21 cellular contexts compared by ENCODE assay signal in genomic region chr7:77419102-77419501, GRCh38. TPM values are rescaled to one million over a fixed set of nuclear protein-coding genes. Genes with fewer than 3 reads are reported as not detected.
DNase-seq lines count a peak whose midpoint lies in the region; ATAC-seq and TF ChIP-seq lines count a peak whose summit lies in the region.
"Had no signal": no experiment of that assay in that cellular context is flagged by ENCODE, and none has a peak within 500 bp of the region (broad histone marks: within the 10 kb centered on the region; RNA-seq: fewer than 3 reads in every experiment).

No MANE protein-coding gene starts in this region.

- H3K9me2 ChIP-seq in GM23338 (ENCODE audit: insufficient read depth) = no peaks in the 10 kb centered on the region

- ATAC-seq in activated CD8-positive, alpha-beta memory T cell treated with anti-CD3 and anti-CD28 coated beads, Interleukin-2, amount 10 ng/mL, durations not matched to agents 7 days and 5 days = peak; percentile 35
- ATAC-seq in GM23338 (no peak), left ventricle myocardium superior (no peak)
- no peak for ATAC-seq in stimulated activated memory B cell treated with anti-CD40 and anti-IgM and Interleukin-4, amounts not matched to agents 10 μg/mL and 1 μg/mL and 100 μg/mL, for 72 hours
- ATAC-seq: GM12878, K562 had no signal

- H3K4me2 ChIP-seq in GM23338 = no peak overlapping the region

- peaks cover 34% of the 10 kb centered on the region for H3K27me3 ChIP-seq in GM23338 (ENCODE audit: insufficient read depth)

- intact Hi-C loops in activated T-helper 2 cell treated with anti-CD3 and anti-CD28 coated beads, Interferon-gamma antibody, Interleukin-2, Interleukin-4, amounts not matched to agents 10 μg/mL and 5 μg/mL and 100 μg/mL, durations not matched to agents 14 hours and 24 hours and 36 hours (cut with micrococcal nuclease) = loop anchor here (1.0 to 5.0 kb wide), 5 partner anchors 37 to 152 kb away; partner anchors contain the start of gene PTPN12
- intact Hi-C loops in left ventricle myocardium superior (cut with micrococcal nuclease) = no loop called here

- DNase-seq in activated CD8-positive, alpha-beta memory T cell treated with anti-CD3 and anti-CD28 coated beads, Interleukin-2, amount 10 ng/mL, durations not matched to agents 7 days and 5 days = peak; percentile 50
- DNase-seq in activated CD8-positive, alpha-beta memory T cell treated with anti-CD3 and anti-CD28 coated beads, Interleukin-2, amount 50 U/mL, for 4 hours = no peak
- DNase-seq in GM23338 (ENCODE audit: low spot score) (no peak), H4 (ENCODE audit: low spot score) (no peak), left ventricle myocardium superior (no peak), NCI-H2196 (lab: John Stamatoyannopoulos, UW; ENCODE audit: unreplicated experiment) (no peak)
- DNase-seq in activated T-helper 2 cell treated with anti-CD3 and anti-CD28 coated beads, Interferon-gamma antibody, Interleukin-2, Interleukin-4, amounts not matched to agents 10 μg/mL and 5 μg/mL and 100 μg/mL, durations not matched to agents 14 hours and 24 hours and 36 hours (ENCODE audit: low spot score) = no peak
- DNase-seq: BE2C; CD4-positive, alpha-beta memory T cell; DMS53; EL; GM23248; NCI-H1694 treated with DMSO at 0.1 percent for 48 hours; NCI-H2107; NCI-H524; NCI-H82; RPMI8226; SHP77 treated with DMSO at 0.1 percent for 48 hours had no signal

- no peaks in the 10 kb centered on the region for H3K36me3 ChIP-seq in GM23338 (ENCODE audit: insufficient read depth)
- H3K36me3 ChIP-seq: BE2C had no signal

- no peaks in the 10 kb centered on the region for H3K36me3 Mint-ChIP-seq in activated CD8-positive, alpha-beta memory T cell treated with anti-CD3 and anti-CD28 coated beads, Interleukin-2, amount 10 ng/mL, durations not matched to agents 7 days and 5 days
- H3K36me3 Mint-ChIP-seq in GM23338 (ENCODE audit: low read depth) = no peaks in the 10 kb centered on the region
- no peaks in the 10 kb centered on the region for H3K36me3 Mint-ChIP-seq in activated T-helper 2 cell treated with anti-CD3 and anti-CD28 coated beads, Interferon-gamma antibody, Interleukin-2, Interleukin-4, amounts not matched to agents 10 μg/mL and 5 μg/mL and 100 μg/mL, durations not matched to agents 14 hours and 24 hours and 36 hours (ENCODE audit: low read depth)
- H3K36me3 Mint-ChIP-seq in stimulated activated memory B cell treated with anti-CD40 and anti-IgM and Interleukin-4, amounts not matched to agents 10 μg/mL and 1 μg/mL and 100 μg/mL, for 72 hours = no peaks in the 10 kb centered on the region
- H3K36me3 Mint-ChIP-seq: CD4-positive, alpha-beta memory T cell had no signal

- no peak for TF ChIP-seq CTCF in GM23338 (conservative IDR thresholded peaks at IDR 0.05; ENCODE audit: low read depth in 2 of 2)

- CTCF ChIA-PET in activated CD8-positive, alpha-beta memory T cell treated with anti-CD3 and anti-CD28 coated beads, Interleukin-2, amount 10 ng/mL, durations not matched to agents 7 days and 5 days (lab: Charles Lee) = interaction anchor here (0.8 to 1.2 kb wide), 2 partner anchors 8 to 90 kb away, joined by 3 read pairs; no protein-coding TSS in a partner anchor

- H3K4me3 Mint-ChIP-seq in activated CD8-positive, alpha-beta memory T cell treated with anti-CD3 and anti-CD28 coated beads, Interleukin-2, amount 10 ng/mL, durations not matched to agents 7 days and 5 days = no peak overlapping the region
- no peak overlapping the region for H3K4me3 Mint-ChIP-seq in GM23338
- H3K4me3 Mint-ChIP-seq in activated T-helper 2 cell treated with anti-CD3 and anti-CD28 coated beads, Interferon-gamma antibody, Interleukin-2, Interleukin-4, amounts not matched to agents 10 μg/mL and 5 μg/mL and 100 μg/mL, durations not matched to agents 14 hours and 24 hours and 36 hours (ENCODE audit: low read depth) = no peak overlapping the region
- no peak overlapping the region for H3K4me3 Mint-ChIP-seq in stimulated activated memory B cell treated with anti-CD40 and anti-IgM and Interleukin-4, amounts not matched to agents 10 μg/mL and 1 μg/mL and 100 μg/mL, for 72 hours

- peaks cover 20% of the 10 kb centered on the region for H3K4me1 ChIP-seq in GM23338 (ENCODE audit: insufficient read depth)
- H3K4me1 ChIP-seq: BE2C had no signal

- no peaks in the 10 kb centered on the region for H4K20me1 ChIP-seq in GM23338 (replicated peaks; ENCODE audit: insufficient read depth)

- peaks cover 25% of the 10 kb centered on the region for H3K27me3 Mint-ChIP-seq in activated CD8-positive, alpha-beta memory T cell treated with anti-CD3 and anti-CD28 coated beads, Interleukin-2, amount 10 ng/mL, durations not matched to agents 7 days and 5 days
- H3K27me3 Mint-ChIP-seq in GM23338 (ENCODE audit: insufficient read depth, low read depth, poor library complexity) = peaks cover 20% of the 10 kb centered on the region
- peaks cover 21% of the 10 kb centered on the region for H3K27me3 Mint-ChIP-seq in activated T-helper 2 cell treated with anti-CD3 and anti-CD28 coated beads, Interferon-gamma antibody, Interleukin-2, Interleukin-4, amounts not matched to agents 10 μg/mL and 5 μg/mL and 100 μg/mL, durations not matched to agents 14 hours and 24 hours and 36 hours (ENCODE audit: low read depth)
- H3K27me3 Mint-ChIP-seq in stimulated activated memory B cell treated with anti-CD40 and anti-IgM and Interleukin-4, amounts not matched to agents 10 μg/mL and 1 μg/mL and 100 μg/mL, for 72 hours = no peaks in the 10 kb centered on the region

- H2AFZ ChIP-seq in GM23338 = peak overlapping the region; percentile 94
- H2AFZ ChIP-seq: GM23248 had no signal

- peaks cover 29% of the 10 kb centered on the region for H3K4me1 Mint-ChIP-seq in activated CD8-positive, alpha-beta memory T cell treated with anti-CD3 and anti-CD28 coated beads, Interleukin-2, amount 10 ng/mL, durations not matched to agents 7 days and 5 days
- peaks cover 34% of the 10 kb centered on the region for H3K4me1 Mint-ChIP-seq in GM23338
- H3K4me1 Mint-ChIP-seq in activated T-helper 2 cell treated with anti-CD3 and anti-CD28 coated beads, Interferon-gamma antibody, Interleukin-2, Interleukin-4, amounts not matched to agents 10 μg/mL and 5 μg/mL and 100 μg/mL, durations not matched to agents 14 hours and 24 hours and 36 hours (ENCODE audit: low read depth) = peaks cover 30% of the 10 kb centered on the region
- peaks cover 47% of the 10 kb centered on the region for H3K4me1 Mint-ChIP-seq in stimulated activated memory B cell treated with anti-CD40 and anti-IgM and Interleukin-4, amounts not matched to agents 10 μg/mL and 1 μg/mL and 100 μg/mL, for 72 hours

- H3K4me3 ChIP-seq in GM23338 = no peak overlapping the region
- H3K4me3 ChIP-seq: GM12878, GM23248, K562 had no signal

- H3K79me2 ChIP-seq in GM23338 (replicated peaks; ENCODE audit: insufficient read depth) = no peaks in the 10 kb centered on the region

- peaks cover 19% of the 10 kb centered on the region; the same call in 1 of the 2 replicates for H3F3A ChIP-seq in GM23338 (replicated peaks; ENCODE audit: low read depth)

- H3K9me3 Mint-ChIP-seq in activated CD8-positive, alpha-beta memory T cell treated with anti-CD3 and anti-CD28 coated beads, Interleukin-2, amount 10 ng/mL, durations not matched to agents 7 days and 5 days (ENCODE audit: low read depth) = no peaks in the 10 kb centered on the region
- no peaks in the 10 kb centered on the region for H3K9me3 Mint-ChIP-seq in GM23338
- H3K9me3 Mint-ChIP-seq in activated T-helper 2 cell treated with anti-CD3 and anti-CD28 coated beads, Interferon-gamma antibody, Interleukin-2, Interleukin-4, amounts not matched to agents 10 μg/mL and 5 μg/mL and 100 μg/mL, durations not matched to agents 14 hours and 24 hours and 36 hours = no peaks in the 10 kb centered on the region
- no peaks in the 10 kb centered on the region for H3K9me3 Mint-ChIP-seq in stimulated activated memory B cell treated with anti-CD40 and anti-IgM and Interleukin-4, amounts not matched to agents 10 μg/mL and 1 μg/mL and 100 μg/mL, for 72 hours
- H3K9me3 Mint-ChIP-seq: CD4-positive, alpha-beta memory T cell had no signal

- H3K27ac ChIP-seq in GM23338 (ENCODE audit: low read depth) = no peak overlapping the region
- H3K27ac ChIP-seq: GM23248 had no signal

- H3K27ac Mint-ChIP-seq in activated CD8-positive, alpha-beta memory T cell treated with anti-CD3 and anti-CD28 coated beads, Interleukin-2, amount 10 ng/mL, durations not matched to agents 7 days and 5 days = peak overlapping the region; percentile 64
- no peak overlapping the region for H3K27ac Mint-ChIP-seq in GM23338
- peak overlapping the region; percentile 7 for H3K27ac Mint-ChIP-seq in activated T-helper 2 cell treated with anti-CD3 and anti-CD28 coated beads, Interferon-gamma antibody, Interleukin-2, Interleukin-4, amounts not matched to agents 10 μg/mL and 5 μg/mL and 100 μg/mL, durations not matched to agents 14 hours and 24 hours and 36 hours
- peak overlapping the region; percentile 92 for H3K27ac Mint-ChIP-seq in stimulated activated memory B cell treated with anti-CD40 and anti-IgM and Interleukin-4, amounts not matched to agents 10 μg/mL and 1 μg/mL and 100 μg/mL, for 72 hours

TF ChIP-seq in GM23338, 12 proteins besides CTCF, POLR2A, EP300 and RAD21 (continues in another document):
- TF ChIP-seq CREB1 (CRISPR knock-in tag; IDR thresholded peaks at IDR 0.05; ENCODE audit: low read depth) (no peak), ETS1 (IDR thresholded peaks at IDR 0.05) (no peak)

RNA-seq across cellular contexts. Expression of gene GSAP, which starts 3.0 kb away (rescaled TPM):
- total RNA-seq in activated CD8-positive, alpha-beta memory T cell treated with anti-CD3 and anti-CD28 coated beads, Interleukin-2, amount 10 ng/mL, durations not matched to agents 7 days and 5 days = 1 to 10 TPM; 3.5 to 4.0 TPM
- 1.1 and 1.2 TPM in 2 replicates for total RNA-seq in GM23338 (2014; rRNA removed; shearing (Covaris generic))
- polyA plus RNA-seq in GM23338 (2016; fragmentation: Nextera tagmentation; extraction: Ambion mirVana) = 0.50 and 0.63 TPM in 2 replicates
- 0.43 and 0.90 TPM in 2 replicates for total RNA-seq in activated T-helper 2 cell treated with anti-CD3 and anti-CD28 coated beads, Interferon-gamma antibody, Interleukin-2, Interleukin-4, amounts not matched to agents 10 μg/mL and 5 μg/mL and 100 μg/mL, durations not matched to agents 14 hours and 24 hours and 36 hours
- 2.1 and 5.0 TPM in 2 replicates for total RNA-seq in H4 (2014; rRNA removed; shearing (Covaris generic))
- 7.8 TPM for total RNA-seq in left ventricle myocardium superior
- polyA plus RNA-seq: K562 had no signal
